Comparison of ENCODE assay signal across 10 cellular contexts in the genomic region with DNA sequence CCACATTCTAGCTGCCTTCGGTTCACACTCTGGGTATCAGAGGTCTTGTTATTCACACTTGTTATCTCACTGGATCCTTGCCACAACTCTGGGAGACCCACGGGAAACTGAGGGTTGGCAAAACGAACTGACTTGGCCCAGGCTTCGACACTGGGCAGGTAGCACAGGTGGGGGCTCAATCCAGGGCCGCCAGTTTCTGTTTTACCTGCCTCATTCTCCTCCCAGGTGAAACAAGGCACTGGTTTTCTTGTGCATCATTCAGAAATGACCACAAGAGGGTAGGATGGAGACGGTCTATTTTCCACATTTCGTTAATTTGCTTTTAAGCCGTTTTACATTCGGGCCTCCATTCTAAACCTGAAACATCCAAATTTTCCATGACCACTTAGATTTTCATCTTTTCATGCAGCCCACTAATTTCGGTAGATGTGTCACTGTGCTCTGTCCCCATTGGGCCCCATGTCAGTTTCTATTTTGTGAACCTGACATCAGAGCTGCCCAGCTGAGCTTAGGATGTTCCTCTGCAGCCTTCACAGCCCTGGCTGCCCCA.
DNase-seq lines count a peak whose midpoint lies in the region; ATAC-seq and TF ChIP-seq lines count a peak whose summit lies in the region.
"Had no signal": no experiment of that assay in that cellular context is flagged by ENCODE, and none has a peak within 500 bp of the region (broad histone marks: within the 10 kb centered on the region; RNA-seq: fewer than 3 reads in every experiment).

No MANE protein-coding gene starts in this region.

- H3K36me3 ChIP-seq in CD4-positive, alpha-beta memory T cell (ENCODE audit: insufficient read depth, low read length): no peaks in the 10 kb centered on the region
- no peaks in the 10 kb centered on the region for H3K36me3 ChIP-seq in MM.1S (replicated peaks; ENCODE audit: insufficient read depth, low read length)

- peak overlapping the region; percentile 28 to 91 (median 83) for H3K27ac Mint-ChIP-seq in CD4-positive, alpha-beta memory T cell
- H3K27ac Mint-ChIP-seq in activated naive CD8-positive, alpha-beta T cell treated with anti-CD3 and anti-CD28 coated beads, Interleukin-2, amount 50 U/mL, for 24 hours: peak overlapping the region; percentile 91
- peak overlapping the region; percentile 68 to 75 for H3K27ac Mint-ChIP-seq in natural killer cell

- peak; percentile 83 for ATAC-seq in activated naive CD8-positive, alpha-beta T cell treated with anti-CD3 and anti-CD28 coated beads, Interleukin-2, amount 50 U/mL, for 24 hours
- ATAC-seq in natural killer cell (peak in 1 of 3 donors; percentile 23), HG02870 (IDR thresholded peaks at IDR 0.05; ENCODE audit: unreplicated experiment) (no peak)

- peak in 4 of 5 donors; percentile 32 to 55 (median 41) for DNase-seq in CD4-positive, alpha-beta memory T cell
- no peak for DNase-seq in MM.1S
- DNase-seq in activated naive CD8-positive, alpha-beta T cell treated with anti-CD3 and anti-CD28 coated beads, Interleukin-2, amount 50 U/mL, for 24 hours: peak; percentile 49
- DNase-seq in natural killer cell: no peak
- DNase-seq in SIG-M5 treated with dmso at 0.1 percent for 504 hours (lab: John Stamatoyannopoulos, UW; ENCODE audit: unreplicated experiment): no peak
- DNase-seq in DMS79 treated with DMSO at 0.1 percent for 48 hours (lab: John Stamatoyannopoulos, UW): no peak
- no peak for DNase-seq in GM19238 (ENCODE audit: insufficient read length, low spot score)
- DNase-seq: effector CD4-positive, alpha-beta T cell; NCI-H2171 treated with DMSO at 0.1 percent for 48 hours had no signal

- no peaks in the 10 kb centered on the region for H3K9me3 ChIP-seq in CD4-positive, alpha-beta memory T cell (ENCODE audit: control insufficient read depth in 1 of 2, low read length in 2 of 2)
- no peaks in the 10 kb centered on the region for H3K9me3 ChIP-seq in MM.1S (replicated peaks; ENCODE audit: insufficient read depth, low read length)

- POLR2A ChIA-PET in CD4-positive, alpha-beta memory T cell (lab: Charles Lee; ENCODE audit: partially characterized antibody): interaction anchor here (0.9 to 4.1 kb wide), 6 partner anchors 9 to 68 kb away, joined by 3 to 40 read pairs (median 14); no protein-coding TSS in a partner anchor

- no peaks in the 10 kb centered on the region for H3K79me2 ChIP-seq in MM.1S (ENCODE audit: low read length)

- H3K9ac ChIP-seq in MM.1S (ENCODE audit: low read length): no peak overlapping the region

- no peak overlapping the region for H3K4me3 ChIP-seq in CD4-positive, alpha-beta memory T cell (ENCODE audit: low read length in 2 of 2)
- no peak overlapping the region for H3K4me3 ChIP-seq in MM.1S (ENCODE audit: low read length)

- H3K4me3 Mint-ChIP-seq in CD4-positive, alpha-beta memory T cell: peak overlapping the region in 7 of 8 donors; percentile 15 to 80 (median 68)
- peak overlapping the region; percentile 17 for H3K4me3 Mint-ChIP-seq in activated naive CD8-positive, alpha-beta T cell treated with anti-CD3 and anti-CD28 coated beads, Interleukin-2, amount 50 U/mL, for 24 hours
- no peak overlapping the region for H3K4me3 Mint-ChIP-seq in natural killer cell

- TF ChIP-seq CTCF in MM.1S (IDR thresholded peaks at IDR 0.05; ENCODE audit: low read length) (peak; percentile 35), natural killer cell (IDR thresholded peaks at IDR 0.05) (no peak)

- H3K4me1 ChIP-seq in CD4-positive, alpha-beta memory T cell (ENCODE audit: insufficient read depth, low read length): peaks cover 43% of the 10 kb centered on the region
- no peaks in the 10 kb centered on the region for H3K4me1 ChIP-seq in MM.1S (ENCODE audit: low read length)

- no peaks in the 10 kb centered on the region for H3K36me3 Mint-ChIP-seq in CD4-positive, alpha-beta memory T cell
- no peaks in the 10 kb centered on the region for H3K36me3 Mint-ChIP-seq in activated naive CD8-positive, alpha-beta T cell treated with anti-CD3 and anti-CD28 coated beads, Interleukin-2, amount 50 U/mL, for 24 hours (ENCODE audit: low read depth)
- H3K36me3 Mint-ChIP-seq in natural killer cell: no peaks in the 10 kb centered on the region

- H3F3A ChIP-seq in MM.1S (ENCODE audit: insufficient read depth, low read length): no peaks in the 10 kb centered on the region

- H3K4me2 ChIP-seq in MM.1S (ENCODE audit: low read depth, low read length): no peak overlapping the region

- CTCF ChIA-PET in CD4-positive, alpha-beta memory T cell (lab: Charles Lee; ENCODE audit: partially characterized antibody): interaction anchor here (0.6 to 4.7 kb wide), 15 partner anchors 9 to 141 kb away, joined by 3 to 34 read pairs (median 5); no protein-coding TSS in a partner anchor

- no peak overlapping the region for H2AFZ ChIP-seq in MM.1S (ENCODE audit: low read length)

- H3K27me3 Mint-ChIP-seq in CD4-positive, alpha-beta memory T cell: peaks cover 1 to 2% of the 10 kb centered on the region in 2 donors
- H3K27me3 Mint-ChIP-seq in activated naive CD8-positive, alpha-beta T cell treated with anti-CD3 and anti-CD28 coated beads, Interleukin-2, amount 50 U/mL, for 24 hours: no peaks in the 10 kb centered on the region
- H3K27me3 Mint-ChIP-seq in natural killer cell (ENCODE audit: low read depth in 2 of 2): peaks cover 0 to 3% of the 10 kb centered on the region in 2 donors

- H4K20me1 ChIP-seq in MM.1S (ENCODE audit: insufficient read depth, low read length): no peaks in the 10 kb centered on the region

- no peak overlapping the region for H3K27ac ChIP-seq in CD4-positive, alpha-beta memory T cell (ENCODE audit: low read depth, low read length)
- H3K27ac ChIP-seq in MM.1S (ENCODE audit: low read length): no peak overlapping the region

- intact Hi-C loops in CD4-positive, alpha-beta memory T cell (cut with micrococcal nuclease): loop anchor here (1.0 to 10.0 kb wide), 6 partner anchors 8 to 1614 kb away; no protein-coding TSS in a partner anchor
- intact Hi-C loops in natural killer cell (cut with micrococcal nuclease): no loop called here

- peaks cover 27 to 54% (median 41%) of the 10 kb centered on the region in 4 donors for H3K4me1 Mint-ChIP-seq in CD4-positive, alpha-beta memory T cell
- peaks cover 69% of the 10 kb centered on the region for H3K4me1 Mint-ChIP-seq in activated naive CD8-positive, alpha-beta T cell treated with anti-CD3 and anti-CD28 coated beads, Interleukin-2, amount 50 U/mL, for 24 hours
- peaks cover 40 to 45% of the 10 kb centered on the region in 2 donors for H3K4me1 Mint-ChIP-seq in natural killer cell

- no peaks in the 10 kb centered on the region for H3K9me3 Mint-ChIP-seq in CD4-positive, alpha-beta memory T cell
- no peaks in the 10 kb centered on the region for H3K9me3 Mint-ChIP-seq in activated naive CD8-positive, alpha-beta T cell treated with anti-CD3 and anti-CD28 coated beads, Interleukin-2, amount 50 U/mL, for 24 hours
- no peaks in the 10 kb centered on the region for H3K9me3 Mint-ChIP-seq in natural killer cell

- H3K27me3 ChIP-seq in CD4-positive, alpha-beta memory T cell (ENCODE audit: insufficient read depth, low read length): no peaks in the 10 kb centered on the region
- H3K27me3 ChIP-seq in MM.1S (replicated peaks; ENCODE audit: insufficient read depth, low read length): 0 out of 2 replicates have a peak, but pooled peaks cover 8% of the 10 kb centered on the region

- no peaks in the 10 kb centered on the region for H3K9me2 ChIP-seq in MM.1S (replicated peaks; ENCODE audit: insufficient read depth, low read length)

Comparison
In these comparisons a context has a peak if more than half of its experiments do, and no peak if none do; other contexts are left out.
1. DNase-seq: peak in CD4-positive, alpha-beta memory T cell (4 of 5) and activated naive CD8-positive, alpha-beta T cell treated with anti-CD3 and anti-CD28 coated beads, Interleukin-2, amount 50 U/mL, for 24 hours (single experiment); none in MM.1S (single experiment), natural killer cell (single experiment), SIG-M5 treated with dmso at 0.1 percent for 504 hours (single experiment), DMS79 treated with DMSO at 0.1 percent for 48 hours (single experiment) and GM19238 (single experiment).
2. Peak in every context shown above with its lines, with median percentiles within 50 percentile points of each other: H3K27ac Mint-ChIP-seq.